ENCODE assay signal across 8 cellular contexts in genomic region chr17:8287651-8288335, GRCh38. TPM values are rescaled to one million over a fixed set of nuclear protein-coding genes. Genes with fewer than 3 reads are reported as not detected.
DNase-seq lines count a peak whose midpoint lies in the region; ATAC-seq lines count a peak whose summit lies in the region.

No MANE protein-coding gene starts in this region.

- H3K4me1 Mint-ChIP-seq in CD8-positive, alpha-beta memory T cell, result peaks cover 44 to 60% (median 48%) of the 10 kb centered on the region in 3 donors
- H3K4me1 Mint-ChIP-seq in effector memory CD8-positive, alpha-beta T cell (ENCODE audit: low read depth in 2 of 2), result peaks cover 26 to 34% of the 10 kb centered on the region in 2 donors

- no peak overlapping the region for H3K23ac ChIP-seq in neuronal stem cell (ENCODE audit: low read depth, low read length, poor library complexity)

- no peak overlapping the region for H2BK12ac ChIP-seq in neuronal stem cell (ENCODE audit: low read length)

- H3K36me3 ChIP-seq in CD8-positive, alpha-beta memory T cell (ENCODE audit: insufficient read depth, low read length), result no peaks in the 10 kb centered on the region
- peaks cover 1 to 4% of the 10 kb centered on the region in 2 donors for H3K36me3 ChIP-seq in neuronal stem cell (replicated peaks in 1 of 2; ENCODE audit: control insufficient read depth in 2 of 2, insufficient read depth in 2 of 2, low read length in 2 of 2)

- H3K4me2 ChIP-seq in neuronal stem cell (ENCODE audit: insufficient read depth, low read length, poor library complexity, severe bottlenecking), result peak overlapping the region; percentile 95

- peak overlapping the region; percentile 72 for H2BK5ac ChIP-seq in neuronal stem cell (ENCODE audit: low read length)

- H3K36me3 Mint-ChIP-seq in CD8-positive, alpha-beta memory T cell, result peaks cover 0 to 15% (median 3%) of the 10 kb centered on the region in 3 donors
- H3K36me3 Mint-ChIP-seq in effector memory CD8-positive, alpha-beta T cell (ENCODE audit: insufficient read depth), result peaks cover 7% of the 10 kb centered on the region

- no peaks in the 10 kb centered on the region for H3K27me3 ChIP-seq in CD8-positive, alpha-beta memory T cell (ENCODE audit: insufficient read depth, low read length, poor library complexity, severe bottlenecking)
- H3K27me3 ChIP-seq in neuronal stem cell (ENCODE audit: control insufficient read depth in 3 of 3, insufficient read depth in 3 of 3, low read depth in 1 of 3, low read length in 3 of 3), result no peaks in the 10 kb centered on the region

- peak overlapping the region; percentile 94 to 98 (median 97) for H3K4me3 Mint-ChIP-seq in CD8-positive, alpha-beta memory T cell
- peak overlapping the region; percentile 89 to 90 for H3K4me3 Mint-ChIP-seq in effector memory CD8-positive, alpha-beta T cell

- peaks cover 20% of the 10 kb centered on the region for H3K4me1 ChIP-seq in CD8-positive, alpha-beta memory T cell (ENCODE audit: insufficient read depth, low read length)
- H3K4me1 ChIP-seq in neuronal stem cell (ENCODE audit: control insufficient read depth in 2 of 2, insufficient read depth in 1 of 2, low read depth in 1 of 2, low read length in 2 of 2), result peaks cover 8 to 10% of the 10 kb centered on the region in 2 donors

- H3K9me3 ChIP-seq in CD8-positive, alpha-beta memory T cell (ENCODE audit: low read length), result no peaks in the 10 kb centered on the region
- H3K9me3 ChIP-seq in neuronal stem cell (replicated peaks in 1 of 2; ENCODE audit: control insufficient read depth in 2 of 2, insufficient read depth in 1 of 2, low read depth in 1 of 2, low read length in 2 of 2), result no peaks in the 10 kb centered on the region

- CTCF ChIA-PET in CD8-positive, alpha-beta memory T cell (lab: Charles Lee), result interaction anchor here (1.6 kb wide), 1 partner anchor 13 kb away, joined by 5 read pairs; no protein-coding TSS in a partner anchor

- H2BK120ac ChIP-seq in neuronal stem cell (ENCODE audit: low read depth, low read length), result no peak overlapping the region

- no peak overlapping the region for H4K91ac ChIP-seq in neuronal stem cell (ENCODE audit: low read depth, low read length, poor library complexity)

- no CpG with 5 or more reads among the region's 19 CpGs for WGBS in neuronal stem cell (ENCODE audit: extremely low coverage in 2 of 2, insufficient read length in 2 of 2, insufficient replicate concordance in 1 of 2), 2 donors

- H3K4me3 ChIP-seq in CD8-positive, alpha-beta memory T cell (ENCODE audit: low read length), result peak overlapping the region; percentile 92
- peak overlapping the region; percentile 87 to 97 for H3K4me3 ChIP-seq in neuronal stem cell (ENCODE audit: low read length in 2 of 2)

- no peak overlapping the region for H2BK15ac ChIP-seq in neuronal stem cell (ENCODE audit: low read length)

- H2AFZ ChIP-seq in neuronal stem cell (ENCODE audit: low read length), result peak overlapping the region; percentile 99

- no peaks in the 10 kb centered on the region for H3K9me3 Mint-ChIP-seq in CD8-positive, alpha-beta memory T cell
- H3K9me3 Mint-ChIP-seq in effector memory CD8-positive, alpha-beta T cell, result no peaks in the 10 kb centered on the region

- POLR2A ChIA-PET in CD8-positive, alpha-beta memory T cell (lab: Charles Lee), result interaction anchor here (1.0 to 1.3 kb wide), 4 partner anchors 28 to 98 kb away, joined by 4 to 12 read pairs (median 8); partner anchors contain the start of genes BORCS6 and CTC1

- H4K8ac ChIP-seq in neuronal stem cell (ENCODE audit: low read depth, low read length), result no peak overlapping the region

- peak overlapping the region; percentile 86 for H3K27ac ChIP-seq in CD8-positive, alpha-beta memory T cell (ENCODE audit: low read depth, low read length)
- H3K27ac ChIP-seq in neuronal stem cell (replicated peaks; ENCODE audit: low read length), result no peak overlapping the region

- peaks cover 4% of the 10 kb centered on the region for H3K79me1 ChIP-seq in neuronal stem cell (ENCODE audit: low read depth, low read length)

- H2AK5ac ChIP-seq in neuronal stem cell (ENCODE audit: low read depth, low read length), result no peak overlapping the region

- peak overlapping the region; percentile 92 for H3K9ac ChIP-seq in neuronal stem cell (ENCODE audit: low read depth, low read length, poor library complexity)

- H3K14ac ChIP-seq in neuronal stem cell (ENCODE audit: low read length), result no peak overlapping the region

- no peak overlapping the region for H3K4ac ChIP-seq in neuronal stem cell (ENCODE audit: low read length)

- DNase-seq in CD8-positive, alpha-beta memory T cell, result no peak
- DNase-seq in NCI-H146 (lab: John Stamatoyannopoulos, UW) (peak; percentile 72), neuronal stem cell (ENCODE audit: low spot score) (no peak), midbrain (lab: John Stamatoyannopoulos, UW) (no peak), mesenteric fat pad (ENCODE audit: low spot score) (no peak)
- DNase-seq in effector memory CD8-positive, alpha-beta T cell, result no peak

- no peaks in the 10 kb centered on the region for H3K27me3 Mint-ChIP-seq in CD8-positive, alpha-beta memory T cell
- no peaks in the 10 kb centered on the region for H3K27me3 Mint-ChIP-seq in effector memory CD8-positive, alpha-beta T cell

- H3K27ac Mint-ChIP-seq in CD8-positive, alpha-beta memory T cell, result peak overlapping the region; percentile 91 to 99 (median 96)
- peak overlapping the region; percentile 94 to 95 for H3K27ac Mint-ChIP-seq in effector memory CD8-positive, alpha-beta T cell

- ATAC-seq in effector memory CD8-positive, alpha-beta T cell (replicated peaks), result no peak
- ATAC-seq in HG03432 (IDR thresholded peaks at IDR 0.05; ENCODE audit: unreplicated experiment), result no peak
- ATAC-seq in GM19328 (IDR thresholded peaks at IDR 0.05; ENCODE audit: unreplicated experiment), result no peak

- H3K18ac ChIP-seq in neuronal stem cell (ENCODE audit: low read length), result peak overlapping the region; percentile 72

RNA-seq across cellular contexts. Expression of gene RANGRF, which starts 0.7 kb away (rescaled TPM):
- 10 to 100 TPM; 66.2 to 71.1 TPM for total RNA-seq in CD8-positive, alpha-beta memory T cell
- 81.7 TPM for polyA plus RNA-seq in CD8-positive, alpha-beta memory T cell
- 66.9 TPM for polyA plus RNA-seq in neuronal stem cell (2013, experiment 1 of 2)
- 66.2 TPM for polyA plus RNA-seq in neuronal stem cell (2013, experiment 2 of 2)
- 20.8 TPM for total RNA-seq in mesenteric fat pad

RNA-seq across cellular contexts. Expression of gene SLC25A35, which starts 7.4 kb away (rescaled TPM):
- total RNA-seq in CD8-positive, alpha-beta memory T cell, result 1 to 10 TPM; 2.8 to 3.7 TPM
- polyA plus RNA-seq in CD8-positive, alpha-beta memory T cell, result 1.7 TPM
- 1.6 TPM for polyA plus RNA-seq in neuronal stem cell (2013, experiment 1 of 2)
- 2.2 TPM for polyA plus RNA-seq in neuronal stem cell (2013, experiment 2 of 2)
- 3.9 TPM for total RNA-seq in mesenteric fat pad

RNA-seq across cellular contexts. Expression of gene ARHGEF15, which starts 22.2 kb away (rescaled TPM):
- total RNA-seq in CD8-positive, alpha-beta memory T cell, result not detected
- not detected for polyA plus RNA-seq in CD8-positive, alpha-beta memory T cell
- polyA plus RNA-seq in neuronal stem cell (2013, experiment 1 of 2), result 0.11 TPM
- 0.11 TPM for polyA plus RNA-seq in neuronal stem cell (2013, experiment 2 of 2)
- total RNA-seq in mesenteric fat pad, result 71.8 TPM

RNA-seq across cellular contexts. Expression of gene PFAS, which starts 38.7 kb away (rescaled TPM):
- 100 to 1,000 TPM; 167 to 168 TPM for total RNA-seq in CD8-positive, alpha-beta memory T cell
- polyA plus RNA-seq in CD8-positive, alpha-beta memory T cell, result 17.7 TPM
- polyA plus RNA-seq in neuronal stem cell (2013, experiment 1 of 2), result 19.9 TPM
- 17.2 TPM for polyA plus RNA-seq in neuronal stem cell (2013, experiment 2 of 2)
- total RNA-seq in mesenteric fat pad, result 39.2 TPM

RNA-seq across cellular contexts. Expression of gene CTC1, which starts 39.9 kb away (rescaled TPM):
- total RNA-seq in CD8-positive, alpha-beta memory T cell, result 10 to 100 TPM; 69.2 to 70.2 TPM
- polyA plus RNA-seq in CD8-positive, alpha-beta memory T cell, result 36.8 TPM
- 11.1 TPM for polyA plus RNA-seq in neuronal stem cell (2013, experiment 1 of 2)
- polyA plus RNA-seq in neuronal stem cell (2013, experiment 2 of 2), result 12.0 TPM
- total RNA-seq in mesenteric fat pad, result 34.3 TPM

Comparison
In these comparisons a context has a peak if more than half of its experiments do, and no peak if none do; other contexts are left out.
1. RNA of gene ARHGEF15, which starts 22.2 kb away (total RNA-seq): 71.8 TPM in mesenteric fat pad (single experiment); not detected in CD8-positive, alpha-beta memory T cell; every median in the first group is over 10 times any median in the second.